Comparison of ENCODE assay signal across 13 cellular contexts in the genomic region with DNA sequence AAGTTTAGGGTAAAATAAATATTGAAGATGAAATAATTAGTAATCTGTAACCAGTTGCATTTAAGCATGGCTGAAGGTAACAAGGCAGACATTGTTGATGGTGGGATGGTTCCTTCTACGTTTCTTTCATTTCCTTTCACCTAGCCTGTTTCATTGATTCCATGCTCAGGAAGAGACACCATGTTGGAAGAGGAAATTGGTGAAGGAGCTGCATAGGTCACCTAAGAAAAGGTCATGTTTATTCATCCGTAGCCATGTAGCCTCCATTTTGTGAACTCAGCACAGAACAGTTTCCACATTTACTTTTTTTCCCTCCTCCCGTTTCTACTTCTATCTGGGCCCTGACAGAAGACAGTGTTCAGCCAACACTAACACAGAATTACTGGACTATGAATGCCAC. TPM values are rescaled to one million over a fixed set of nuclear protein-coding genes. Genes with fewer than 3 reads are reported as not detected.
"Had no signal": no experiment of that assay in that cellular context is flagged by ENCODE, and none has a peak within 500 bp of the region (broad histone marks: within the 10 kb centered on the region; RNA-seq: fewer than 3 reads in every experiment).

No MANE protein-coding gene starts in this region.

- H2AFZ ChIP-seq: hepatocyte had no signal

- H3K4me2 ChIP-seq: hepatocyte had no signal

- H3K27ac ChIP-seq: cardiac muscle cell, hepatocyte, skin epidermis had no signal

- H3K27me3 ChIP-seq: cardiac muscle cell, hepatocyte had no signal

- H3K4me3 ChIP-seq: cardiac muscle cell, hepatocyte, skin epidermis had no signal

- H3K79me2 ChIP-seq: hepatocyte had no signal

- DNase-seq: activated CD4-positive, alpha-beta memory T cell treated with anti-CD3 and anti-CD28 coated beads, Interleukin-2, amount 10 ng/mL, durations not matched to agents 7 days and 5 days; activated gamma-delta T cell; activated naive CD8-positive, alpha-beta T cell treated with anti-CD3 and anti-CD28 coated beads for 36 hours; activated T-cell treated with anti-CD3 and anti-CD28 coated beads, Interleukin-2, amount 50 U/mL, for 48 hours; effector CD8-positive, alpha-beta T cell; mesenchymal stem cell had no signal

- H3K36me3 ChIP-seq: cardiac muscle cell had no signal

RNA-seq across cellular contexts. Expression of gene ADH1B, which starts 3.8 kb away (rescaled TPM):
- total RNA-seq: activated CD4-positive, alpha-beta memory T cell treated with anti-CD3 and anti-CD28 coated beads, Interleukin-2, amount 10 ng/mL, durations not matched to agents 7 days and 5 days; activated naive CD8-positive, alpha-beta T cell treated with anti-CD3 and anti-CD28 coated beads for 36 hours; astrocyte; cardiac muscle cell; renal cortical epithelial cell had no signal
- polyA plus RNA-seq: cardiac muscle cell, neural cell had no signal

RNA-seq across cellular contexts. Expression of gene ADH1A, which starts 26.6 kb away (rescaled TPM):
- total RNA-seq: activated CD4-positive, alpha-beta memory T cell treated with anti-CD3 and anti-CD28 coated beads, Interleukin-2, amount 10 ng/mL, durations not matched to agents 7 days and 5 days; activated naive CD8-positive, alpha-beta T cell treated with anti-CD3 and anti-CD28 coated beads for 36 hours; astrocyte; cardiac muscle cell; osteocyte; renal cortical epithelial cell had no signal
- polyA plus RNA-seq: cardiac muscle cell, neural cell had no signal

RNA-seq across cellular contexts. Expression of gene ADH1C, which starts 35.2 kb away (rescaled TPM):
- total RNA-seq: activated CD4-positive, alpha-beta memory T cell treated with anti-CD3 and anti-CD28 coated beads, Interleukin-2, amount 10 ng/mL, durations not matched to agents 7 days and 5 days; activated naive CD8-positive, alpha-beta T cell treated with anti-CD3 and anti-CD28 coated beads for 36 hours; astrocyte; cardiac muscle cell; osteocyte had no signal
- polyA plus RNA-seq: cardiac muscle cell, neural cell had no signal
